13 cellular contexts compared by ENCODE assay signal in the genomic region with DNA sequence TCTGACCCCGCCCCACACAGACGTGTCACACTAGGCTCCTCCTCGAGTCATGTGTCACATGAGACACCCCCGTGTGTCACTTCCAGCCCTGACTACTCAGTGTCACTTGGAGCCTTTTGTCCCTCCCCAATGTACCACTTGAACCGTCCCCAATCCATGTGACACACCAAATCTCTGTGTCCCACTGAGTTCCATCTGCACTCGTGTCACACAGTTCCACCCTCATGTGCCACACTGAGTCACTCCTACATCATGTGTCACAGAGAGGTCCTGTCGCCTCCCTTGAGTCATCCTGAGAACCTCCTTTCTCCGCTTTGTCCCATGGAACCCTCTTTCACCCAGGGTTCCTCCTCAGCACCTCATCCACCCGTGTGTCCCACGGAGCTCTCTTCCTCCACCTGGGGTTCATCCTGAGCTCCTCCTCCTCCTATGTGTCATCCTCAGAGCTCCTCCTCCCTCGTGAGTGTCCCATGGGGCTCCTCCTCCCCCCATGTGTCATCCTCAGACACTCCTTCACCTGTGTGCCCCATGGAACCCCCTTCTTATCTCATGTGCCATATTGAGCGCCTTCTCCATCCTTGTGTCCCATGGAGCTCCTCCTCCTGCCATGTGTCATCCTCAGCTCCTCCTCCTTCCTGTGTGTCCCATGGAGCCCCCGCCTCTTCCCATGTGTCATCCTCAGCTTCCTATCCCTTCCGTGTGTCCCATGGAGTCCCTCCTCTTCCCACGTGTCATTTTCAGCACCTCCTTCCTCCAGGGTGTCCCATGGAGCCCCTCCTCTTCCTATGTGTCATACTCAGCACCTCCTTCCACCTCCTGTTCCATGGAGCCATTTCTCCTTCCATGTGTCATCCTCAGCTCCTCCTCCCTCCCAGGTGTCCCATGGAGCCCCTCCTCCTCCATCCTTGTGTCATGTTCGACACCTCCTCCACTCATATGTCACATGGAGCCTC. TPM values are rescaled to one million over a fixed set of nuclear protein-coding genes. Genes with fewer than 3 reads are reported as not detected.
DNase-seq lines count a peak whose midpoint lies in the region; ATAC-seq and TF ChIP-seq lines count a peak whose summit lies in the region.
"Had no signal": no experiment of that assay in that cellular context is flagged by ENCODE, and none has a peak within 500 bp of the region (broad histone marks: within the 10 kb centered on the region; RNA-seq: fewer than 3 reads in every experiment).

No MANE protein-coding gene starts in this region.

- ATAC-seq in left ventricle myocardium superior (peak; percentile 23), HG03342 (IDR thresholded peaks at IDR 0.05; ENCODE audit: unreplicated experiment) (no peak)

- H3K4me3 ChIP-seq in AG04450 (ENCODE audit: low read depth, low read length) (no peak overlapping the region), adrenal gland (no peak overlapping the region)
- H3K4me3 ChIP-seq: esophagus muscularis mucosa, lung had no signal

- peak overlapping the region; percentile 2 for H3K27ac ChIP-seq in AG04450 (ENCODE audit: low read depth, low read length)
- H3K27ac ChIP-seq in adrenal gland: peak overlapping the region in 2 of 5 donors; percentile 63 to 73
- H3K27ac ChIP-seq: esophagus muscularis mucosa had no signal

- H3K4me1 ChIP-seq in adrenal gland (replicated peaks in 1 of 2): peaks cover 0 to 6% of the 10 kb centered on the region in 2 donors
- H3K4me1 ChIP-seq: esophagus muscularis mucosa had no signal

- H3K9me3 ChIP-seq in AG04450 (ENCODE audit: control insufficient read depth, insufficient read depth, low read length): peaks cover 8% of the 10 kb centered on the region; the same call in 1 of the 2 replicates
- no peaks in the 10 kb centered on the region for H3K9me3 ChIP-seq in adrenal gland (replicated peaks in 1 of 3)
- H3K9me3 ChIP-seq: esophagus muscularis mucosa had no signal

- H3K36me3 ChIP-seq in adrenal gland (replicated peaks in 1 of 2): peaks cover 0 to 11% of the 10 kb centered on the region in 2 donors
- H3K36me3 ChIP-seq: esophagus muscularis mucosa had no signal

- CTCF ChIA-PET in AG04450 (lab: Charles Lee): interaction anchor here (0.6 kb wide), 1 partner anchor 163 kb away, joined by 3 read pairs; no protein-coding TSS in a partner anchor

- intact Hi-C loops in adrenal gland (cut with DNase I): no loop called here
- intact Hi-C loops in left ventricle myocardium superior (cut with micrococcal nuclease): no loop called here

- WGBS in adrenal gland, 4 donors: 68 to 80% (median 75%) methylated on average over 12 to 16 of the region's 16 CpGs

- DNase-seq in AG04450 (ENCODE audit: low read depth, low spot score) (no peak), GM04503 (ENCODE audit: low read depth) (peak; percentile 41), adrenal gland (peak in 4 of 7 donors; percentile 27 to 57 (median 47)), left ventricle myocardium superior (peak; percentile 13), DMS 273 (lab: John Stamatoyannopoulos, UW; ENCODE audit: unreplicated experiment) (no peak), GM19238 (ENCODE audit: insufficient read length, low spot score) (no peak), NCI-H526 treated with DMSO at 0.1 percent for 48 hours (lab: John Stamatoyannopoulos, UW) (no peak)
- DNase-seq: KG1, NCI-H526 had no signal

- no peak for TF ChIP-seq CTCF in AG04450 (IDR thresholded peaks at IDR 0.05; ENCODE audit: low read depth, low read length)
- TF ChIP-seq CTCF in adrenal gland (IDR thresholded peaks at IDR 0.05): no peak

- TF ChIP-seq POLR2A in adrenal gland (IDR thresholded peaks at IDR 0.05): no peak

- H3K27me3 ChIP-seq in AG04450 (ENCODE audit: control insufficient read depth, insufficient read depth, low read length) (no peaks in the 10 kb centered on the region), adrenal gland (no peaks in the 10 kb centered on the region)

- POLR2A ChIA-PET in AG04450 (lab: Yijun Ruan, JAX): no interaction called here

RNA-seq across cellular contexts. Expression of gene RTL1, which starts 32.0 kb away (rescaled TPM):
- not detected in 2 replicates for polyA plus RNA-seq in AG04450 (2011; rRNA removed)
- polyA minus RNA-seq in AG04450 (2011; rRNA and poly(A)+ RNA removed): not detected in 2 replicates
- 1 to 10 TPM in 2 of 8 donors, under 1 TPM in 3, not detected in 3; 0.13 to 5.9 (median 0.78) TPM for total RNA-seq in adrenal gland
- 1 to 10 TPM; 1.0 to 6.2 (median 2.6) TPM for polyA plus RNA-seq in adrenal gland
- not detected for total RNA-seq in left ventricle myocardium superior
- total RNA-seq: esophagus muscularis mucosa, renal cortical epithelial cell had no signal

RNA-seq across cellular contexts. Expression of gene MEG3, which starts 45.6 kb away (rescaled TPM):
- polyA plus RNA-seq in AG04450 (2011; rRNA removed) (306 and 310 TPM in 2 replicates), adrenal gland (1,000 to 10,000 TPM in 2 of 3 donors, 100 to 1,000 TPM in 1; 736 to 8,129 (median 5,263) TPM)
- 116 and 134 TPM in 2 replicates for polyA minus RNA-seq in AG04450 (2011; rRNA and poly(A)+ RNA removed)
- total RNA-seq in adrenal gland (1,000 to 10,000 TPM in 3 of 8 donors, 100 to 1,000 TPM in 4, 10 to 100 TPM in 1; 86.6 to 1,883 (median 625) TPM), left ventricle myocardium superior (20.6 TPM)

Comparison
In these comparisons a context has a peak if more than half of its experiments do, and no peak if none do; other contexts are left out.
1. DNase-seq: peak in GM04503 (single experiment), adrenal gland (4 of 7) and left ventricle myocardium superior (single experiment); none in AG04450 (single experiment), DMS 273 (single experiment), GM19238 (single experiment) and NCI-H526 treated with DMSO at 0.1 percent for 48 hours (single experiment).